ENCODE assay signal across 27 cellular contexts in the genomic region with DNA sequence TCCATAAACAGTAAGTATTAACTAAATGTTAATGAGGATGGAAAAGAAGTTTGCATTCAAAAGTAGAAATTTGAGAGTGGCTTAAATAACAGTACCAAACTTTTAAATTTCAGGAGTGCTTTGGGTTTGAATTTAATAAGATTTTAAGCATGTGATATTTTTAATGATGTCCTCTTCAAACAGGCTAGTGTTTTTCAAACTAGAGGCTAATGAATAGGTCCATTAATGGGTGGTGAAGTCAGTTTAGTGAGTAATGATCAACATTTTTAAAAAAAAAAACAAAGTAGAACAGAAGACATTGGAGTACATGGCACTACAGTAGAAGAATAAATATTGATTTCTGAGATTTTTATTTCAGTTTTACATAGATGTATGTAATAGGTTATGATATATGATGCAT.
"Had no signal": no experiment of that assay in that cellular context is flagged by ENCODE, and none has a peak within 500 bp of the region (broad histone marks: within the 10 kb centered on the region; RNA-seq: fewer than 3 reads in every experiment).

No MANE protein-coding gene starts in this region.

- FAIRE-seq: endometrium, endothelial cell of umbilical vein had no signal

- H3K4me1 Mint-ChIP-seq: activated CD4-positive, alpha-beta T cell treated with anti-CD3 and anti-CD28 coated beads for 36 hours; activated CD8-positive, alpha-beta memory T cell treated with anti-CD3 and anti-CD28 coated beads, Interleukin-2, amount 10 ng/mL, durations not matched to agents 7 days and 5 days; activated naive CD8-positive, alpha-beta T cell treated with anti-CD3 and anti-CD28 coated beads, Interleukin-2, amount 10 ng/mL, durations not matched to agents 7 days and 5 days; activated T-helper 17 cell treated with anti-CD3 and anti-CD28 coated beads, Interleukin-2, amount 50 U/mL, for 72 hours; brain had no signal

- DNase-seq: activated CD4-positive, alpha-beta memory T cell treated with anti-CD3 and anti-CD28 coated beads for 36 hours; activated CD4-positive, alpha-beta T cell treated with anti-CD3 and anti-CD28 coated beads for 36 hours; activated CD4-positive, alpha-beta T cell treated with anti-CD3 and anti-CD28 coated beads, Interleukin-2, amount 10 ng/mL, durations not matched to agents 24 days and 14 days; activated CD4-positive, CD25-positive, alpha-beta regulatory T cell; activated CD4-positive, CD25-positive, alpha-beta regulatory T cell treated with anti-CD3 and anti-CD28 coated beads, Interleukin-2, amount 50 U/mL, for 72 hours; activated CD8-positive, alpha-beta memory T cell treated with anti-CD3 and anti-CD28 coated beads, Interleukin-2, amount 10 ng/mL, durations not matched to agents 7 days and 5 days; activated CD8-positive, alpha-beta memory T cell treated with anti-CD3 and anti-CD28 coated beads, Interleukin-2, amount 50 U/mL, for 4 hours; activated CD8-positive, alpha-beta T cell treated with anti-CD3 and anti-CD28 coated beads, Interleukin-2, amount 10 ng/mL, durations not matched to agents 7 days and 5 days; activated effector memory CD4-positive, alpha-beta T cell treated with Interleukin-2 at 50 U/mL for 16 hours; activated gamma-delta T cell treated with Interleukin-2 at 50 U/mL for 16 hours; activated naive CD4-positive, alpha-beta T cell treated with anti-CD3 and anti-CD28 coated beads for 36 hours; activated naive CD8-positive, alpha-beta T cell treated with anti-CD3 and anti-CD28 coated beads, Interleukin-2, amount 10 ng/mL, durations not matched to agents 7 days and 5 days; activated T-cell treated with anti-CD3 and anti-CD28 coated beads, Interleukin-2, amount 50 U/mL, for 1 hour; central memory CD4-positive, alpha-beta T cell; cerebellar nuclear complex; colonic mucosa; effector CD8-positive, alpha-beta T cell; foreskin fibroblast; heart right ventricle; T-helper 2 cell had no signal

- H3K9me3 Mint-ChIP-seq: activated CD4-positive, alpha-beta T cell treated with anti-CD3 and anti-CD28 coated beads, Interleukin-2, amount 10 ng/mL, durations not matched to agents 24 days and 14 days; activated T-helper 17 cell treated with anti-CD3 and anti-CD28 coated beads, Interleukin-2, amount 50 U/mL, for 72 hours had no signal

- H3K27ac Mint-ChIP-seq: activated CD4-positive, alpha-beta memory T cell treated with anti-CD3 and anti-CD28 coated beads for 36 hours; activated CD4-positive, alpha-beta T cell treated with anti-CD3 and anti-CD28 coated beads for 36 hours; activated CD4-positive, alpha-beta T cell treated with anti-CD3 and anti-CD28 coated beads, Interleukin-2, amount 10 ng/mL, durations not matched to agents 24 days and 14 days; activated CD8-positive, alpha-beta memory T cell treated with anti-CD3 and anti-CD28 coated beads, Interleukin-2, amount 10 ng/mL, durations not matched to agents 7 days and 5 days; activated CD8-positive, alpha-beta T cell treated with anti-CD3 and anti-CD28 coated beads, Interleukin-2, amount 10 ng/mL, durations not matched to agents 7 days and 5 days; activated naive CD4-positive, alpha-beta T cell treated with anti-CD3 and anti-CD28 coated beads for 36 hours; activated naive CD4-positive, alpha-beta T cell treated with anti-CD3 and anti-CD28 coated beads, Interleukin-2, amount 50 U/mL, for 72 hours; activated naive CD8-positive, alpha-beta T cell treated with anti-CD3 and anti-CD28 coated beads, Interleukin-2, amount 10 ng/mL, durations not matched to agents 7 days and 5 days; activated T-helper 17 cell treated with anti-CD3 and anti-CD28 coated beads, Interleukin-2, amount 50 U/mL, for 72 hours; brain had no signal

- H3K4me3 Mint-ChIP-seq: activated CD4-positive, alpha-beta memory T cell treated with anti-CD3 and anti-CD28 coated beads for 36 hours; activated CD4-positive, alpha-beta T cell treated with anti-CD3 and anti-CD28 coated beads for 36 hours; activated CD4-positive, alpha-beta T cell treated with anti-CD3 and anti-CD28 coated beads, Interleukin-2, amount 10 ng/mL, durations not matched to agents 24 days and 14 days; activated CD8-positive, alpha-beta memory T cell treated with anti-CD3 and anti-CD28 coated beads, Interleukin-2, amount 10 ng/mL, durations not matched to agents 7 days and 5 days; activated CD8-positive, alpha-beta T cell treated with anti-CD3 and anti-CD28 coated beads, Interleukin-2, amount 10 ng/mL, durations not matched to agents 7 days and 5 days; activated naive CD4-positive, alpha-beta T cell treated with anti-CD3 and anti-CD28 coated beads for 36 hours; activated naive CD8-positive, alpha-beta T cell treated with anti-CD3 and anti-CD28 coated beads, Interleukin-2, amount 10 ng/mL, durations not matched to agents 7 days and 5 days; activated T-helper 17 cell treated with anti-CD3 and anti-CD28 coated beads, Interleukin-2, amount 50 U/mL, for 72 hours; brain had no signal

- ATAC-seq: activated CD4-positive, alpha-beta T cell treated with anti-CD3 and anti-CD28 coated beads for 36 hours; activated CD8-positive, alpha-beta memory T cell treated with anti-CD3 and anti-CD28 coated beads, Interleukin-2, amount 10 ng/mL, durations not matched to agents 7 days and 5 days; activated CD8-positive, alpha-beta T cell treated with anti-CD3 and anti-CD28 coated beads, Interleukin-2, amount 10 ng/mL, durations not matched to agents 7 days and 5 days; activated naive CD4-positive, alpha-beta T cell treated with anti-CD3 and anti-CD28 coated beads, Interleukin-2, amount 50 U/mL, for 72 hours; activated T-helper 17 cell treated with anti-CD3 and anti-CD28 coated beads, Interleukin-2, amount 50 U/mL, for 72 hours; esophagus mucosa; gastroesophageal sphincter; heart right ventricle had no signal

- H3K27me3 Mint-ChIP-seq: activated CD4-positive, alpha-beta memory T cell treated with anti-CD3 and anti-CD28 coated beads for 36 hours; activated CD4-positive, alpha-beta T cell treated with anti-CD3 and anti-CD28 coated beads for 36 hours; activated CD4-positive, alpha-beta T cell treated with anti-CD3 and anti-CD28 coated beads, Interleukin-2, amount 10 ng/mL, durations not matched to agents 24 days and 14 days; activated CD8-positive, alpha-beta memory T cell treated with anti-CD3 and anti-CD28 coated beads, Interleukin-2, amount 10 ng/mL, durations not matched to agents 7 days and 5 days; activated naive CD8-positive, alpha-beta T cell treated with anti-CD3 and anti-CD28 coated beads, Interleukin-2, amount 10 ng/mL, durations not matched to agents 7 days and 5 days; activated T-helper 17 cell treated with anti-CD3 and anti-CD28 coated beads, Interleukin-2, amount 50 U/mL, for 72 hours; brain had no signal
